ENCODE assay signal across 19 cellular contexts in the genomic region with DNA sequence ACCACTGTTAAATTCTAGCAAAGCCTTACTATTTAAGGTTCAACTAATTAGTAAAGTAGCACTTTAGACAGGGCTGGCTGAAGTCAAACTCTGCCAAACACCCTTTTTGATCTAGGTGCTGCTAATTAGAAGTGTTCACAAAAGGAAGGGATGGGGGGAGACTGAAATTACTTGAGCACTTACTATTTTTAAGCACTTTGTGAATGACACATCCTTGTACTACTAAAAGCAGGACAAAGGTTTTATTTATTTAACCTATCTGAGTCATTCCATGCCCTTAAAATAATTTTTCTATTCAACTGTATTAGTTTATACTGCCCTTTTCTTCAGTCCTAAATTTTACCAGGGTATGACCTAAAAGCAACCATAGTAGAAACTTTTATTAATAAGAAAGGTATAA. TPM values are rescaled to one million over a fixed set of nuclear protein-coding genes. Genes with fewer than 3 reads are reported as not detected.
DNase-seq lines count a peak whose midpoint lies in the region; ATAC-seq and TF ChIP-seq lines count a peak whose summit lies in the region.
"Had no signal": no experiment of that assay in that cellular context is flagged by ENCODE, and none has a peak within 500 bp of the region (broad histone marks: within the 10 kb centered on the region; RNA-seq: fewer than 3 reads in every experiment).

No MANE protein-coding gene starts in this region.

- peak overlapping the region in 2 of 3 donors; percentile 22 to 38 for H3K27ac ChIP-seq in thyroid gland
- H3K27ac ChIP-seq: C4-2B, sigmoid colon, SJSA1, stomach had no signal

- ATAC-seq in activated CD4-positive, CD25-positive, alpha-beta regulatory T cell treated with anti-CD3 and anti-CD28 coated beads, Interleukin-2, amount 50 U/mL, for 24 hours: peak; percentile 48
- ATAC-seq in HG03175 (IDR thresholded peaks at IDR 0.05; ENCODE audit: unreplicated experiment): no peak

- peaks cover 25 to 33% of the 10 kb centered on the region in 2 donors for H3K36me3 ChIP-seq in thyroid gland

- intact Hi-C loops in thyroid gland (cut with DNase I): no loop called here

- DNase-seq in activated CD4-positive, CD25-positive, alpha-beta regulatory T cell (lab: John Stamatoyannopoulos, UW): no peak
- DNase-seq in LoVo (ENCODE audit: low spot score) (peak; percentile 49), fibroblast of pulmonary artery (ENCODE audit: low read depth) (peak; percentile 12), thyroid gland (no peak), HK-2 (ENCODE audit: unreplicated experiment) (no peak)
- DNase-seq in activated CD4-positive, alpha-beta T cell treated with anti-CD3 and anti-CD28 coated beads, Interleukin-2, amount 50 U/mL, for 1 hour: no peak
- DNase-seq: activated effector memory CD4-positive, alpha-beta T cell treated with Interleukin-2 at 50 U/mL for 16 hours; DMS79 treated with DMSO at 0.1 percent for 48 hours; effector memory CD4-positive, alpha-beta T cell; MG63; NCI-H2081; NCI-H510A treated with DMSO at 0.1 percent for 48 hours; sigmoid colon; stimulated activated CD4-positive, alpha-beta T cell treated with anti-CD3 and anti-CD28 coated beads, Interleukin-1b, Interleukin-23, amount 100 ng/mL, for 48 hours; stomach had no signal

- TF ChIP-seq CTCF in fibroblast of pulmonary artery (IDR thresholded peaks at IDR 0.05; ENCODE audit: low read length, missing control alignments) (no peak), thyroid gland (IDR thresholded peaks at IDR 0.05) (no peak)

- H3K4me3 ChIP-seq in fibroblast of pulmonary artery (replicated peaks; ENCODE audit: low read depth, low read length) (no peak overlapping the region), thyroid gland (replicated peaks in 1 of 3) (no peak overlapping the region)
- H3K4me3 ChIP-seq: MG63, sigmoid colon, SJSA1, stomach had no signal

- TF ChIP-seq POLR2A in thyroid gland (IDR thresholded peaks at IDR 0.05): no peak

- H3K9me3 ChIP-seq in thyroid gland: no peaks in the 10 kb centered on the region
- H3K9me3 ChIP-seq: MG63, sigmoid colon, SJSA1, stomach had no signal

- no peaks in the 10 kb centered on the region for H3K27me3 ChIP-seq in thyroid gland
- H3K27me3 ChIP-seq: MG63, sigmoid colon, SJSA1, stomach had no signal

- H3K4me1 ChIP-seq in thyroid gland: peaks cover 16% of the 10 kb centered on the region in 2 donors
- H3K4me1 ChIP-seq: sigmoid colon had no signal

RNA-seq across cellular contexts. Expression of gene MBIP, which starts 20.1 kb away (rescaled TPM):
- 100 to 1,000 TPM in 1 of 4 donors, 10 to 100 TPM in 3; 80.5 to 163 (median 87.3) TPM for total RNA-seq in thyroid gland

Comparison
In these comparisons a context has a peak if more than half of its experiments do, and no peak if none do; other contexts are left out.
1. DNase-seq: peak in LoVo (single experiment) and fibroblast of pulmonary artery (single experiment); none in activated CD4-positive, CD25-positive, alpha-beta regulatory T cell (0 of 4), thyroid gland (0 of 2), activated CD4-positive, alpha-beta T cell treated with anti-CD3 and anti-CD28 coated beads, Interleukin-2, amount 50 U/mL, for 1 hour (single experiment) and HK-2 (single experiment).